In the genomic region with DNA sequence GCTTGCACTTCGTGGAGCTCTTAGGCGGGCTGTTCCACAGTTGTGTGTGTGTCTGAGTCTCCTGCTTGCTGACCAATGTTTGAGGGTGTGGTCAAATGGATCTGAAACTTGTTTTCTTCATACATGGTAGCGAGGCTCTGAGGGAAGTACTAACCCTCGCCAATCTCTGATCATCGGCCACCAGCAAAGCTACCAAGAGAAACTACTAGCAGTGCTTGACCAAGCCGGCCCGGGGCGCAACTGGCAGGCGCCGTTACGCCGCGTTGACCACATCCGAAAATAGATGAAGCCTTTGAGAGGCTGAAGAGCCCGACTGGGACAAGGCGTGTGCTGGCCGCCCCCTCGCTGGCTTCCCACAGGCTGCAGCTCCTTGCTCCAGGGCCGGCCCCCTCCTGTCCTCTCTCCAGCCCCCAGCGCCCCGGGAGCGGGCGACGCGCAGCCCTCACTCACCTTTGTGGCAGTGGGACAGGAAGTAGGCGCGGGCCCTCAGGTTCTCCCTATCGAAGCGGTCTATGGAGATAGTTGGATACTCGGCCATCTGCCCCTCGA, we compare ENCODE assay signal across 8 cellular contexts. TPM values are rescaled to one million over a fixed set of nuclear protein-coding genes. Genes with fewer than 3 reads are reported as not detected.
A peak's percentile ranks its signal among the peaks of the same experiment; 100 is the strongest.
DNase-seq lines count a peak whose midpoint lies in the region; ATAC-seq, FAIRE-seq and TF ChIP-seq lines count a peak whose summit lies in the region.

No MANE protein-coding gene starts in this region.

- intact Hi-C loops in left lung (cut with DNase I), result no loop called here

- peaks cover 11% of the 10 kb centered on the region for H3K36me3 Mint-ChIP-seq in central memory CD8-positive, alpha-beta T cell (ENCODE audit: insufficient read depth)

- no peaks in the 10 kb centered on the region for H3K27me3 ChIP-seq in left lung

- FAIRE-seq in D721Med (lab: Jason Lieb, UNC), result no peak

- DNase-seq in Ammon's horn (ENCODE audit: low spot score) (peak; percentile 44), OCI-M1 (lab: John Stamatoyannopoulos, UW) (peak; percentile 87), left lung (no peak), substantia nigra (lab: John Stamatoyannopoulos, UW) (peak in 17 of 49 donors; percentile 42 to 76 (median 56)), D721Med (ENCODE audit: insufficient read length, low spot score) (no peak)
- DNase-seq in central memory CD8-positive, alpha-beta T cell (ENCODE audit: low spot score in 2 of 2), result no peak

- H3K27ac Mint-ChIP-seq in central memory CD8-positive, alpha-beta T cell (ENCODE audit: low read depth), result peak overlapping the region; percentile 96

- peak overlapping the region; percentile 91 for H3K4me3 Mint-ChIP-seq in central memory CD8-positive, alpha-beta T cell

- H3K27me3 Mint-ChIP-seq in central memory CD8-positive, alpha-beta T cell, result no peaks in the 10 kb centered on the region

- TF ChIP-seq CTCF in left lung (IDR thresholded peaks at IDR 0.05) (no peak), D721Med (IDR thresholded peaks at IDR 0.05; ENCODE audit: insufficient read depth, missing control alignments) (no peak)

- H3K4me1 ChIP-seq in left lung, result peaks cover 8 to 47% of the 10 kb centered on the region in 2 donors

- ATAC-seq in GM18517 (IDR thresholded peaks at IDR 0.05; ENCODE audit: unreplicated experiment) (peak; percentile 41), HG02973 (IDR thresholded peaks at IDR 0.05; ENCODE audit: unreplicated experiment) (peak; percentile 28), left lung (peak; percentile 54)
- peak; percentile 44 for ATAC-seq in central memory CD8-positive, alpha-beta T cell (replicated peaks; ENCODE audit: extremely low read depth, poor library complexity, severe bottlenecking)

- no peaks in the 10 kb centered on the region for H3K9me3 ChIP-seq in left lung

- peak overlapping the region; percentile 69 to 92 for H3K4me3 ChIP-seq in left lung

- H3K27ac ChIP-seq in left lung (peak overlapping the region; percentile 75 to 95), substantia nigra (ENCODE audit: low read depth, low read length, poor library complexity, severe bottlenecking) (peak overlapping the region; percentile 74)

- no peaks in the 10 kb centered on the region for H3K9me3 Mint-ChIP-seq in central memory CD8-positive, alpha-beta T cell

- peaks cover 45% of the 10 kb centered on the region for H3K4me1 Mint-ChIP-seq in central memory CD8-positive, alpha-beta T cell

- peaks cover 0 to 2% of the 10 kb centered on the region in 2 donors for H3K36me3 ChIP-seq in left lung

RNA-seq across cellular contexts. Expression of a gene that starts 0.4 kb away (rescaled TPM):
- 10 to 100 TPM in 1 of 2 donors, 1 to 10 TPM in 1; 8.3 to 11.0 TPM for total RNA-seq in left lung

RNA-seq across cellular contexts. Expression of a gene that starts 5.7 kb away (rescaled TPM):
- total RNA-seq in left lung, result not detected

Comparison
In these comparisons a context has a peak if more than half of its experiments do, and no peak if none do; other contexts are left out.
1. DNase-seq: peak in Ammon's horn (single experiment) and OCI-M1 (single experiment); none in central memory CD8-positive, alpha-beta T cell (0 of 2), left lung (0 of 2) and D721Med (single experiment).
2. Peak in every context shown above with its lines, with median percentiles within 50 percentile points of each other: ATAC-seq.